ENCODE assay signal across 1 cellular context in genomic region chr9:94906713-94907112, GRCh38.
TF ChIP-seq lines count a peak whose summit lies in the region.

No MANE protein-coding gene starts in this region.

TF ChIP-seq in WTC11, 78 proteins besides CTCF, POLR2A, EP300 and RAD21 (continued from another document):
- no peak for TF ChIP-seq AR (CRISPR knock-in tag; IDR thresholded peaks at IDR 0.05)
- TF ChIP-seq, protein P1, sequence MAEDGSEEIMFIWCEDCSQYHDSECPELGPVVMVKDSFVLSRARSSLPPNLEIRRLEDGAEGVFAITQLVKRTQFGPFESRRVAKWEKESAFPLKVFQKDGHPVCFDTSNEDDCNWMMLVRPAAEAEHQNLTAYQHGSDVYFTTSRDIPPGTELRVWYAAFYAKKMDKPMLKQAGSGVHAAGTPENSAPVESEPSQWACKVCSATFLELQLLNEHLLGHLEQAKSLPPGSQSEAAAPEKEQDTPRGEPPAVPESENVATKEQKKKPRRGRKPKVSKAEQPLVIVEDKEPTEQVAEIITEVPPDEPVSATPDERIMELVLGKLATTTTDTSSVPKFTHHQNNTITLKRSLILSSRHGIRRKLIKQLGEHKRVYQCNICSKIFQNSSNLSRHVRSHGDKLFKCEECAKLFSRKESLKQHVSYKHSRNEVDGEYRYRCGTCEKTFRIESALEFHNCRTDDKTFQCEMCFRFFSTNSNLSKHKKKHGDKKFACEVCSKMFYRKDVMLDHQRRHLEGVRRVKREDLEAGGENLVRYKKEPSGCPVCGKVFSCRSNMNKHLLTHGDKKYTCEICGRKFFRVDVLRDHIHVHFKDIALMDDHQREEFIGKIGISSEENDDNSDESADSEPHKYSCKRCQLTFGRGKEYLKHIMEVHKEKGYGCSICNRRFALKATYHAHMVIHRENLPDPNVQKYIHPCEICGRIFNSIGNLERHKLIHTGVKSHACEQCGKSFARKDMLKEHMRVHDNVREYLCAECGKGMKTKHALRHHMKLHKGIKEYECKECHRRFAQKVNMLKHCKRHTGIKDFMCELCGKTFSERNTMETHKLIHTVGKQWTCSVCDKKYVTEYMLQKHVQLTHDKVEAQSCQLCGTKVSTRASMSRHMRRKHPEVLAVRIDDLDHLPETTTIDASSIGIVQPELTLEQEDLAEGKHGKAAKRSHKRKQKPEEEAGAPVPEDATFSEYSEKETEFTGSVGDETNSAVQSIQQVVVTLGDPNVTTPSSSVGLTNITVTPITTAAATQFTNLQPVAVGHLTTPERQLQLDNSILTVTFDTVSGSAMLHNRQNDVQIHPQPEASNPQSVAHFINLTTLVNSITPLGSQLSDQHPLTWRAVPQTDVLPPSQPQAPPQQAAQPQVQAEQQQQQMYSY (CRISPR knock-in tag; IDR thresholded peaks at IDR 0.05), result no peak
- TF ChIP-seq ESRRA (CRISPR knock-in tag; IDR thresholded peaks at IDR 0.05; ENCODE audit: borderline replicate concordance), result no peak
- TF ChIP-seq NFE2L1 (CRISPR knock-in tag; IDR thresholded peaks at IDR 0.05), result no peak
- no peak for TF ChIP-seq JAZF1 (CRISPR knock-in tag; IDR thresholded peaks at IDR 0.05)
